Comparison of ENCODE assay signal across 1 cellular context in genomic region chr12:20404576-20405346, GRCh38.
A peak's percentile ranks its signal among the peaks of the same experiment; 100 is the strongest.
TF ChIP-seq lines count a peak whose summit lies in the region.

No MANE protein-coding gene starts in this region.

TF ChIP-seq in endothelial cell of umbilical vein, 7 proteins besides CTCF, POLR2A, EP300 and RAD21:
- TF ChIP-seq FOS (IDR thresholded peaks at IDR 0.05; ENCODE audit: borderline replicate concordance, insufficient read depth, low read length) = peak; percentile 64
- TF ChIP-seq MYC (IDR thresholded peaks at IDR 0.05; ENCODE audit: low read depth, low read length) = no peak
- TF ChIP-seq POLR2AphosphoS5 (IDR thresholded peaks at IDR 0.05; ENCODE audit: insufficient read depth, low read depth, low read length) = peak; percentile 78
- TF ChIP-seq JUN (IDR thresholded peaks at IDR 0.05; ENCODE audit: borderline replicate concordance, insufficient read depth, insufficient read length, low read depth) = peak; percentile 25
- TF ChIP-seq MAX (IDR thresholded peaks at IDR 0.05; ENCODE audit: insufficient read depth, insufficient read length) = no peak
- peak; percentile 21 for TF ChIP-seq GATA2 (IDR thresholded peaks at IDR 0.05; ENCODE audit: insufficient read depth, insufficient read length, low read depth, low read length)
- TF ChIP-seq EZH2 (IDR thresholded peaks at IDR 0.05; ENCODE audit: borderline replicate concordance, low read depth, low read length, severe bottlenecking) = no peak
